Comparison of ENCODE assay signal across 9 cellular contexts in genomic region chr1:95384570-95384969, GRCh38.
DNase-seq lines count a peak whose midpoint lies in the region; ATAC-seq and TF ChIP-seq lines count a peak whose summit lies in the region.
"Had no signal": no experiment of that assay in that cellular context is flagged by ENCODE, and none has a peak within 500 bp of the region (broad histone marks: within the 10 kb centered on the region; RNA-seq: fewer than 3 reads in every experiment).

No MANE protein-coding gene starts in this region.

- peaks cover 1% of the 10 kb centered on the region for H3K27me3 Mint-ChIP-seq in activated CD4-positive, alpha-beta memory T cell treated with anti-CD3 and anti-CD28 coated beads for 36 hours
- no peaks in the 10 kb centered on the region for H3K27me3 Mint-ChIP-seq in activated T-helper 1 cell treated with anti-CD3 and anti-CD28 coated beads, Interleukin-12 subunit alpha, Interleukin-12 subunit beta, Interleukin-2, Interleukin-4 antibody, amounts not matched to agents 30 ng/mL and 10 ng/mL and 1 ng/mL, durations not matched to agents 14 hours and 24 hours and 36 hours (ENCODE audit: insufficient read depth)

- H3K4me3 Mint-ChIP-seq in activated CD4-positive, alpha-beta memory T cell treated with anti-CD3 and anti-CD28 coated beads for 36 hours: no peak overlapping the region
- H3K4me3 Mint-ChIP-seq in activated T-helper 1 cell treated with anti-CD3 and anti-CD28 coated beads, Interleukin-12 subunit alpha, Interleukin-12 subunit beta, Interleukin-2, Interleukin-4 antibody, amounts not matched to agents 30 ng/mL and 10 ng/mL and 1 ng/mL, durations not matched to agents 14 hours and 24 hours and 36 hours: no peak overlapping the region

- intact Hi-C loops in activated CD4-positive, alpha-beta memory T cell treated with anti-CD3 and anti-CD28 coated beads for 36 hours (cut with micrococcal nuclease): no loop called here
- intact Hi-C loops in activated T-helper 1 cell treated with anti-CD3 and anti-CD28 coated beads, Interleukin-12 subunit alpha, Interleukin-12 subunit beta, Interleukin-2, Interleukin-4 antibody, amounts not matched to agents 30 ng/mL and 10 ng/mL and 1 ng/mL, durations not matched to agents 14 hours and 24 hours and 36 hours (cut with micrococcal nuclease): no loop called here

- no peaks in the 10 kb centered on the region for H3K4me1 Mint-ChIP-seq in activated CD4-positive, alpha-beta memory T cell treated with anti-CD3 and anti-CD28 coated beads for 36 hours (ENCODE audit: low read depth)
- H3K4me1 Mint-ChIP-seq in activated T-helper 1 cell treated with anti-CD3 and anti-CD28 coated beads, Interleukin-12 subunit alpha, Interleukin-12 subunit beta, Interleukin-2, Interleukin-4 antibody, amounts not matched to agents 30 ng/mL and 10 ng/mL and 1 ng/mL, durations not matched to agents 14 hours and 24 hours and 36 hours (ENCODE audit: low read depth): no peaks in the 10 kb centered on the region

- ATAC-seq in GM19463 (IDR thresholded peaks at IDR 0.05; ENCODE audit: unreplicated experiment): no peak

- no peaks in the 10 kb centered on the region for H3K9me3 Mint-ChIP-seq in activated CD4-positive, alpha-beta memory T cell treated with anti-CD3 and anti-CD28 coated beads for 36 hours
- no peaks in the 10 kb centered on the region for H3K9me3 Mint-ChIP-seq in activated T-helper 1 cell treated with anti-CD3 and anti-CD28 coated beads, Interleukin-12 subunit alpha, Interleukin-12 subunit beta, Interleukin-2, Interleukin-4 antibody, amounts not matched to agents 30 ng/mL and 10 ng/mL and 1 ng/mL, durations not matched to agents 14 hours and 24 hours and 36 hours

- CTCF ChIA-PET in activated CD4-positive, alpha-beta memory T cell treated with anti-CD3 and anti-CD28 coated beads for 36 hours (lab: Charles Lee): no interaction called here

- H3K4me3 ChIP-seq in GM12865 (ENCODE audit: low read depth, low read length): no peak overlapping the region

- H3K27ac Mint-ChIP-seq in activated CD4-positive, alpha-beta memory T cell treated with anti-CD3 and anti-CD28 coated beads for 36 hours: no peak overlapping the region
- no peak overlapping the region for H3K27ac Mint-ChIP-seq in activated T-helper 1 cell treated with anti-CD3 and anti-CD28 coated beads, Interleukin-12 subunit alpha, Interleukin-12 subunit beta, Interleukin-2, Interleukin-4 antibody, amounts not matched to agents 30 ng/mL and 10 ng/mL and 1 ng/mL, durations not matched to agents 14 hours and 24 hours and 36 hours

- POLR2A ChIA-PET in activated CD4-positive, alpha-beta memory T cell treated with anti-CD3 and anti-CD28 coated beads for 36 hours (lab: Charles Lee): no interaction called here

- DNase-seq in GM12865 (ENCODE audit: low read depth) (peak; percentile 48), HT1080 (ENCODE audit: low read depth) (peak; percentile 23), left kidney (ENCODE audit: low read depth, low spot score) (peak; percentile 88), NCI-H146 (lab: John Stamatoyannopoulos, UW) (no peak), GF-D8 (lab: John Stamatoyannopoulos, UW) (no peak)
- peak; percentile 32 for DNase-seq in activated CD4-positive, alpha-beta memory T cell treated with anti-CD3 and anti-CD28 coated beads for 36 hours
- no peak for DNase-seq in activated T-helper 1 cell treated with anti-CD3 and anti-CD28 coated beads, Interleukin-12 subunit alpha, Interleukin-12 subunit beta, Interleukin-2, Interleukin-4 antibody, amounts not matched to agents 30 ng/mL and 10 ng/mL and 1 ng/mL, durations not matched to agents 14 hours and 24 hours and 36 hours (ENCODE audit: low spot score)
- DNase-seq: amniotic stem cell had no signal

- no peaks in the 10 kb centered on the region for H3K36me3 Mint-ChIP-seq in activated CD4-positive, alpha-beta memory T cell treated with anti-CD3 and anti-CD28 coated beads for 36 hours
- no peaks in the 10 kb centered on the region for H3K36me3 Mint-ChIP-seq in activated T-helper 1 cell treated with anti-CD3 and anti-CD28 coated beads, Interleukin-12 subunit alpha, Interleukin-12 subunit beta, Interleukin-2, Interleukin-4 antibody, amounts not matched to agents 30 ng/mL and 10 ng/mL and 1 ng/mL, durations not matched to agents 14 hours and 24 hours and 36 hours (ENCODE audit: low read depth)

- no peak for TF ChIP-seq CTCF in GM12865 (IDR thresholded peaks at IDR 0.05; ENCODE audit: insufficient read depth, low read depth, low read length, missing control alignments)

Comparison
In these comparisons a context has a peak if more than half of its experiments do, and no peak if none do; other contexts are left out.
1. DNase-seq: peak in GM12865 (single experiment), HT1080 (single experiment), activated CD4-positive, alpha-beta memory T cell treated with anti-CD3 and anti-CD28 coated beads for 36 hours (single experiment) and left kidney (single experiment); none in activated T-helper 1 cell treated with anti-CD3 and anti-CD28 coated beads, Interleukin-12 subunit alpha, Interleukin-12 subunit beta, Interleukin-2, Interleukin-4 antibody, amounts not matched to agents 30 ng/mL and 10 ng/mL and 1 ng/mL, durations not matched to agents 14 hours and 24 hours and 36 hours (single experiment), NCI-H146 (single experiment) and GF-D8 (single experiment).